Comparison of ENCODE assay signal across 8 cellular contexts in the genomic region with DNA sequence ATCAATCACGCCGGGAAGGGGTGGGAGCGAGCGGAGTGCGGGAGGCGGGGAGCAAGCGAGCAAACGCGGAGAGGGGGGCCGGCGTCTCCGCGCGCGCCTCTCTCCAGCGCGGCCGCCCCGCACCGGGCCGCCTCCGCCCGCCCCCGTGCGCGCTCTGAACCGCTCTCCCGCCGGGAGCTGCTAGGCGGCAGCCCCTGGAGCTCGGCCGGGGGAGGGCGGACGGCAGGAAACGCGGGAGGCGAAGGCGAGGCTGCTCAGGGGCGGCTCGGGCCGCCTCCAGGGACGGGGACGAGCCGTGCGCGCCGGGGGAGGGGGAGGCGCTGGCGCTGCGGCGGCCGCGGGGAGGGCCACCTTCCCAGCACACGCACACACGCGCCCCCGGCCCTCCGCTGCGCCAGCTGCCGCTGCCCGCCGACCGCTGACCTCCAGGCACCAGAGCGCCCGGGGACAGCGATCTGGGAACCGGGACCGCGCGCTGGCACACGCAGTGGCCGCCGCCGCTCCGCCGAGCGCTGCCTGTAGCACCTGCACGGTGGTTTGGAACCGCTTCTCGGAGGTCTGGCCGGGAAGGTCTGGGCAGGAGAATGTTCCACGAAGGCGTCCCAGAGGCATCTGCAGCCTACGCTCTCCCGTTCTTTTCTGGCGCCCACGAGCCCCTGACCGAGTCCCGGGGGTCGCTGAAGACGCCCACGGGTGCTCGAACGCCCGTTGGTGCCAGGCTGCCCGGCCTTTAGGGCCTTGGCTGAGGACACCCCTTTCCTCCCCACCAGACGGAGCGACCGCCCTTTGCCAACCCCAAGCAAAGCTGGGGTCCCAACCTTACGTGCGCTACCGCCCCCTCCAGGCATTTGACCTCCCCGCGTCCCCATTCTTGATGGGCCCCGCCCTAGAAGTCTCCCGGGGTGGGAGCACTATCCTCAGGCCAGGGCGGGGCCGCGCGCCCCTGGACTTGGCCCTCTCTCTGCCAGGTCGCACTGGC. TPM values are rescaled to one million over a fixed set of nuclear protein-coding genes. Genes with fewer than 3 reads are reported as not detected.
DNase-seq lines count a peak whose midpoint lies in the region; ATAC-seq and TF ChIP-seq lines count a peak whose summit lies in the region.

Gene GABBR2, minus strand, starts transcription at position 3 of the 979 bp plus-strand sequence. CDS start 198 bp downstream, outside the sequence.

- intact Hi-C loops in CD8-positive, alpha-beta T cell (cut with DNase I, micrococcal nuclease), result no loop called here
- intact Hi-C loops in activated naive CD4-positive, alpha-beta T cell treated with anti-CD3 and anti-CD28 coated beads for 36 hours (cut with micrococcal nuclease), result no loop called here

- peaks cover 53% of the 10 kb centered on the region for H3K27me3 Mint-ChIP-seq in CD8-positive, alpha-beta T cell (ENCODE audit: low read depth)
- H3K27me3 Mint-ChIP-seq in endodermal cell (ENCODE audit: insufficient read depth), result peaks cover 80% of the 10 kb centered on the region
- peaks cover 53% of the 10 kb centered on the region for H3K27me3 Mint-ChIP-seq in activated naive CD4-positive, alpha-beta T cell treated with anti-CD3 and anti-CD28 coated beads for 36 hours (ENCODE audit: low read depth)

- POLR2A ChIA-PET in CD8-positive, alpha-beta T cell (lab: Charles Lee), result no interaction called here

- 2% methylated on average over 30 to 111 of the region's 111 CpGs for WGBS in endodermal cell (ENCODE audit: insufficient coverage in 1 of 2, insufficient read length in 1 of 2), 2 experiments

- H3K36me3 ChIP-seq in CD8-positive, alpha-beta T cell (ENCODE audit: insufficient read depth, low read length), result no peaks in the 10 kb centered on the region
- no peaks in the 10 kb centered on the region for H3K36me3 ChIP-seq in HUES6 (ENCODE audit: control insufficient read depth, insufficient read depth, low read length)
- no peaks in the 10 kb centered on the region for H3K36me3 ChIP-seq in endodermal cell (ENCODE audit: control insufficient read depth, insufficient read depth, low read length)

- no peak within 1 kb of the TSS for H3K27ac ChIP-seq in CD8-positive, alpha-beta T cell (ENCODE audit: low read depth, low read length)
- H3K27ac ChIP-seq in HUES6 (ENCODE audit: low read depth, low read length) (no peak within 1 kb of the TSS), endodermal cell (ENCODE audit: low read depth, low read length) (no peak within 1 kb of the TSS)

- ATAC-seq in CD8-positive, alpha-beta T cell, result no peak
- ATAC-seq in omental fat pad (ENCODE audit: low FRiP score), result peak; percentile 33
- no peak for ATAC-seq in HG02852 (IDR thresholded peaks at IDR 0.05; ENCODE audit: unreplicated experiment)

- H3K27me3 ChIP-seq in CD8-positive, alpha-beta T cell (ENCODE audit: insufficient read depth, low read length), result peaks cover 4% of the 10 kb centered on the region
- H3K27me3 ChIP-seq in HUES6 (ENCODE audit: control insufficient read depth, insufficient read depth, low read length) (peaks cover 93% of the 10 kb centered on the region), endodermal cell (ENCODE audit: control insufficient read depth, insufficient read depth, low read length, poor library complexity, severe bottlenecking) (peaks cover 90% of the 10 kb centered on the region)

- H3K4me3 Mint-ChIP-seq in CD8-positive, alpha-beta T cell, result peak within 1 kb of the TSS; percentile 26
- H3K4me3 Mint-ChIP-seq in endodermal cell, result peak within 1 kb of the TSS; percentile 48
- no peak within 1 kb of the TSS for H3K4me3 Mint-ChIP-seq in activated naive CD4-positive, alpha-beta T cell treated with anti-CD3 and anti-CD28 coated beads for 36 hours

- CTCF ChIA-PET in CD8-positive, alpha-beta T cell (lab: Charles Lee), result no interaction called here
- CTCF ChIA-PET in activated naive CD4-positive, alpha-beta T cell treated with anti-CD3 and anti-CD28 coated beads for 36 hours (lab: Charles Lee), result no interaction called here

- DNase-seq in CD8-positive, alpha-beta T cell, result no peak
- peak; percentile 78 for DNase-seq in endodermal cell
- no peak for DNase-seq in omental fat pad (ENCODE audit: low spot score)
- DNase-seq in activated naive CD4-positive, alpha-beta T cell treated with anti-CD3 and anti-CD28 coated beads for 36 hours, result no peak
- no peak for DNase-seq in medulla oblongata (ENCODE audit: extremely low spot score)
- no peak for DNase-seq in stimulated activated CD8-positive, alpha-beta memory T cell treated with anti-CD3 and anti-CD28 coated beads, Interleukin-4, amount 100 ng/mL, for 48 hours

- peaks cover 9% of the 10 kb centered on the region for H3K4me1 Mint-ChIP-seq in CD8-positive, alpha-beta T cell (ENCODE audit: low read depth)
- peaks cover 5% of the 10 kb centered on the region for H3K4me1 Mint-ChIP-seq in endodermal cell
- peaks cover 3% of the 10 kb centered on the region for H3K4me1 Mint-ChIP-seq in activated naive CD4-positive, alpha-beta T cell treated with anti-CD3 and anti-CD28 coated beads for 36 hours (ENCODE audit: low read depth)

- H3K4me1 ChIP-seq in CD8-positive, alpha-beta T cell (ENCODE audit: insufficient read depth, low read length), result no peaks in the 10 kb centered on the region
- H3K4me1 ChIP-seq in HUES6 (ENCODE audit: control insufficient read depth, insufficient read depth, low read length) (peaks cover 15% of the 10 kb centered on the region), endodermal cell (ENCODE audit: control insufficient read depth, insufficient read depth, low read length) (peaks cover 3% of the 10 kb centered on the region)

- no peak within 1 kb of the TSS for H3K9ac ChIP-seq in HUES6 (ENCODE audit: low read length)
- no peak within 1 kb of the TSS for H3K9ac ChIP-seq in endodermal cell (ENCODE audit: extremely low read depth, low read length, poor library complexity, severe bottlenecking)

- no peaks in the 10 kb centered on the region for H3K36me3 Mint-ChIP-seq in CD8-positive, alpha-beta T cell
- no peaks in the 10 kb centered on the region for H3K36me3 Mint-ChIP-seq in endodermal cell (ENCODE audit: low read depth)
- no peaks in the 10 kb centered on the region for H3K36me3 Mint-ChIP-seq in activated naive CD4-positive, alpha-beta T cell treated with anti-CD3 and anti-CD28 coated beads for 36 hours (ENCODE audit: low read depth)

- H3K9me3 Mint-ChIP-seq in CD8-positive, alpha-beta T cell, result no peaks in the 10 kb centered on the region
- no peaks in the 10 kb centered on the region for H3K9me3 Mint-ChIP-seq in endodermal cell
- H3K9me3 Mint-ChIP-seq in activated naive CD4-positive, alpha-beta T cell treated with anti-CD3 and anti-CD28 coated beads for 36 hours, result no peaks in the 10 kb centered on the region

- no peak for TF ChIP-seq CTCF in CD8-positive, alpha-beta T cell (IDR thresholded peaks at IDR 0.05)
- peak; percentile 40 for TF ChIP-seq CTCF in endodermal cell (conservative IDR thresholded peaks at IDR 0.05)
- TF ChIP-seq CTCF in omental fat pad (IDR thresholded peaks at IDR 0.05), result no peak

- H3K4me3 ChIP-seq in CD8-positive, alpha-beta T cell (ENCODE audit: low read depth, low read length), result no peak within 1 kb of the TSS
- peak within 1 kb of the TSS; percentile 59 for H3K4me3 ChIP-seq in HUES6 (ENCODE audit: low read depth, low read length)
- peak within 1 kb of the TSS; percentile 71 for H3K4me3 ChIP-seq in endodermal cell (ENCODE audit: low read length)

- no peak within 1 kb of the TSS for H3K27ac Mint-ChIP-seq in CD8-positive, alpha-beta T cell
- H3K27ac Mint-ChIP-seq in endodermal cell, result no peak within 1 kb of the TSS
- H3K27ac Mint-ChIP-seq in activated naive CD4-positive, alpha-beta T cell treated with anti-CD3 and anti-CD28 coated beads for 36 hours, result no peak within 1 kb of the TSS

- no peaks in the 10 kb centered on the region for H3K9me3 ChIP-seq in CD8-positive, alpha-beta T cell (ENCODE audit: low read length)
- H3K9me3 ChIP-seq in HUES6 (ENCODE audit: control insufficient read depth, insufficient read depth, low read depth, low read length) (no peaks in the 10 kb centered on the region), endodermal cell (ENCODE audit: control insufficient read depth, low read length) (no peaks in the 10 kb centered on the region)

RNA-seq across cellular contexts. Expression of gene GABBR2, which starts in this region (rescaled TPM):
- not detected for total RNA-seq in CD8-positive, alpha-beta T cell
- total RNA-seq in endodermal cell (1 to 10 TPM; 1.2 to 1.3 TPM), omental fat pad (not detected)
- 0.61 TPM for polyA plus RNA-seq in endodermal cell (2013, experiment 1 of 2)
- 0.58 TPM for polyA plus RNA-seq in endodermal cell (2013, experiment 2 of 2)
- not detected for total RNA-seq in activated naive CD4-positive, alpha-beta T cell treated with anti-CD3 and anti-CD28 coated beads for 36 hours

Comparison
In these comparisons a context has a peak if more than half of its experiments do, and no peak if none do; other contexts are left out.
1. Peak in ATAC-seq in omental fat pad; RNA of the gene not detected or under 1 TPM.